In the genomic region with DNA sequence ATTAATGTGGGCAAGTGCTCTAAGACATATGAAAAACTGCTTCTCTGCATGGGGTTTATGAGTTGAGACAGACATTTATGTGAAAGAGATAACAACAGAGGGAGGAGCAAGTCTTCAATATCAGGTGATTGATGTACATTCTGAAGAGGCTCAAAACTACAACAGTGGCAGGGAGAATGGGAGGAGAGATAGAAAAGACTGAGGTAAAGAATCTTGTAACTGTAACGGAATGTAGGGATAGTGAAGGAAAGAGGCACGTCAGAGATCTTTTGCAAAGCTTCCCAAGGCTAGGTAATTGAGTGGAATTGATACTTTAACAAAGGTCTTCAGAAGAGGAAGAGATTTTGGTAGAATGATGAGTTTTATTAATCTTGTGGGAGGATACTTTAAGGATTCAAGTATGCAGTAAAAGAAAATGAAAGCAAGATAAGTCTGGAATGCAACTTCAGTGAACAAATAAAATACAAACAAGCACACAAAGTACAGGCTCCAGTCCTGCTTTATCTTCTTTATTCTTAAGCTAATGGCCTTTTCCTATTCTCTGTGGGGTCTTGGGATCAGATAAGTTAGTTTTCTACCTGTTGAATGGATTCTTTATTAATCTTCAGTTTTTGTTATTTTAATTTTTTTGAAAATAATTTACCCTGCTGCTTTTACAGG, we compare ENCODE assay signal across 13 cellular contexts. TPM values are rescaled to one million over a fixed set of nuclear protein-coding genes. Genes with fewer than 3 reads are reported as not detected.
DNase-seq lines count a peak whose midpoint lies in the region; ATAC-seq, FAIRE-seq and TF ChIP-seq lines count a peak whose summit lies in the region.
"Had no signal": no experiment of that assay in that cellular context is flagged by ENCODE, and none has a peak within 500 bp of the region (broad histone marks: within the 10 kb centered on the region; RNA-seq: fewer than 3 reads in every experiment).

No MANE protein-coding gene starts in this region.

- H2AFZ ChIP-seq in ACC112 (ENCODE audit: low read length, unreplicated experiment) = no peak overlapping the region
- H2AFZ ChIP-seq in GM23248 = no peak overlapping the region
- H2AFZ ChIP-seq in GM12878 (ENCODE audit: control insufficient read depth, low read depth, low read length) = no peak overlapping the region

- peak overlapping the region; percentile 50 for H3K4me3 ChIP-seq in ACC112 (ENCODE audit: low read depth, low read length)
- peak overlapping the region; percentile 42 for H3K4me3 ChIP-seq in GM23248
- no peak overlapping the region for H3K4me3 ChIP-seq in GM12878
- H3K4me3 ChIP-seq in right lobe of liver = peak overlapping the region in 2 of 3 donors; percentile 17 to 24
- no peak overlapping the region for H3K4me3 ChIP-seq in esophagus squamous epithelium
- H3K4me3 ChIP-seq: body of pancreas, pancreas had no signal

- H3K27me3 ChIP-seq in ACC112 (ENCODE audit: insufficient read depth, low read length) = no peaks in the 10 kb centered on the region
- H3K27me3 ChIP-seq in GM23248 (replicated peaks; ENCODE audit: insufficient read depth) = no peaks in the 10 kb centered on the region
- H3K27me3 ChIP-seq in GM12878 (replicated peaks in 1 of 2; ENCODE audit: control insufficient read depth in 2 of 2, insufficient read depth in 2 of 2, low read length in 1 of 2) = no peaks in the 10 kb centered on the region
- no peaks in the 10 kb centered on the region for H3K27me3 ChIP-seq in right lobe of liver
- no peaks in the 10 kb centered on the region for H3K27me3 ChIP-seq in esophagus squamous epithelium
- H3K27me3 ChIP-seq: body of pancreas, heart right ventricle, pancreas had no signal

- POLR2A ChIA-PET in GM12878 (lab: Charles Lee) = interaction anchor here (1.2 kb wide), 1 partner anchor 166 kb away, joined by 3 read pairs; the partner anchor contains the start of gene ME2

- H3K27ac ChIP-seq in ACC112 (ENCODE audit: low read depth, low read length) (peak overlapping the region; percentile 0; the same call in 1 of the 2 replicates), GM23248 (no peak overlapping the region), GM12878 (ENCODE audit: control insufficient read depth, insufficient read depth) (no peak overlapping the region), right lobe of liver (peak overlapping the region in 1 of 3 donors; percentile 22), esophagus squamous epithelium (no peak overlapping the region)
- H3K27ac ChIP-seq: pancreas had no signal

- peaks cover 15% of the 10 kb centered on the region for H3K4me1 ChIP-seq in ACC112 (ENCODE audit: control insufficient read depth, insufficient read depth, low read length, unreplicated experiment)
- H3K4me1 ChIP-seq in GM23248 (ENCODE audit: insufficient read depth) = peaks cover 16% of the 10 kb centered on the region
- no peaks in the 10 kb centered on the region; the same call in 1 of the 2 replicates for H3K4me1 ChIP-seq in GM12878 (ENCODE audit: control insufficient read depth, insufficient read depth, low read length)
- H3K4me1 ChIP-seq in right lobe of liver = peaks cover 0 to 52% (median 17%) of the 10 kb centered on the region in 4 donors
- peaks cover 15 to 68% (median 28%) of the 10 kb centered on the region in 3 donors for H3K4me1 ChIP-seq in esophagus squamous epithelium

- TF ChIP-seq CTCF in GM12878 (IDR thresholded peaks at IDR 0.05 in 2 of 3, conservative IDR thresholded peaks at IDR 0.05 in 1 of 3; ENCODE audit: control insufficient read depth in 2 of 3, extremely low read depth in 1 of 3, insufficient read depth in 1 of 3, low read depth in 3 of 3, low read length in 3 of 3) (no peak), right lobe of liver (IDR thresholded peaks at IDR 0.05) (no peak), esophagus squamous epithelium (IDR thresholded peaks at IDR 0.05) (no peak)

- intact Hi-C loops in GM12878 (cut with micrococcal nuclease; ENCODE audit: unreplicated experiment) = no loop called here
- intact Hi-C loops in right lobe of liver (cut with DNase I) = no loop called here
- intact Hi-C loops in esophagus squamous epithelium (cut with DNase I) = no loop called here

- WGBS in GM23248 (ENCODE audit: low coverage in 1 of 2, low lambda C conversion rate in 2 of 2, missing lambda C conversion rate in 2 of 2), 2 experiments = 83 to 88% methylated on average over 2 of the region's 2 CpGs
- 61% methylated on average over 2 of the region's 2 CpGs for WGBS in GM12878 (ENCODE audit: insufficient coverage, insufficient replicate concordance, low lambda C conversion rate, missing lambda C conversion rate)
- 18% methylated on average over 2 of the region's 2 CpGs for WGBS in right lobe of liver (ENCODE audit: insufficient coverage, low coverage, low lambda C conversion rate, missing lambda C conversion rate)
- 30 to 33% methylated on average over 2 of the region's 2 CpGs for WGBS in esophagus squamous epithelium, 2 donors

- SMC1A ChIA-PET in GM12878 (lab: Charles Lee; ENCODE audit: uncharacterized antibody, unreplicated experiment) = interaction anchor here (1.0 to 1.7 kb wide), 3 partner anchors 9 to 11 kb away, joined by 3 to 5 read pairs (median 3); no protein-coding TSS in a partner anchor

- ATAC-seq in GM12878 (no peak), right lobe of liver (peak; percentile 71 to 79 (median 76))
- ATAC-seq: body of pancreas had no signal

- DNase-seq in GM23248 = peak; percentile 23
- no peak for DNase-seq in GM12878 (ENCODE audit: low read depth, low spot score)
- no peak for DNase-seq in right lobe of liver
- DNase-seq in NK-92 (lab: John Stamatoyannopoulos, UW; ENCODE audit: unreplicated experiment) = no peak
- no peak for DNase-seq in middle frontal gyrus (ENCODE audit: extremely low spot score, low spot score)
- no peak for DNase-seq in SHP77 treated with DMSO at 0.1 percent for 48 hours (lab: John Stamatoyannopoulos, UW)
- DNase-seq in esophagus squamous epithelium (lab: John Stamatoyannopoulos, UW) = no peak
- DNase-seq: body of pancreas, heart right ventricle, KG1, NCI-H69, pancreas had no signal

- H3K4me2 ChIP-seq in GM23248 (ENCODE audit: unreplicated experiment) (peak overlapping the region; percentile 41), GM12878 (ENCODE audit: control insufficient read depth, insufficient read depth) (peak overlapping the region; percentile 32; the same call in 1 of the 2 replicates)

- no peak for TF ChIP-seq POLR2A in GM12878 (IDR thresholded peaks at IDR 0.05; ENCODE audit: low read depth, low read length)
- no peak for TF ChIP-seq POLR2A in right lobe of liver (IDR thresholded peaks at IDR 0.05)
- TF ChIP-seq POLR2A in esophagus squamous epithelium (IDR thresholded peaks at IDR 0.05) = no peak

- TSS peak; percentile 21 for BruUV-seq in GM12878 (replicated peaks; lab: Mats Ljungman, UMichigan)

- CTCF ChIA-PET in GM12878 (lab: Yijun Ruan, JAX) = no interaction called here

- no peak for FAIRE-seq in GM12878 (lab: Jason Lieb, UNC)
- FAIRE-seq: pancreas had no signal

- H4K20me1 ChIP-seq in GM23248 (ENCODE audit: insufficient read depth) (peaks cover 23% of the 10 kb centered on the region), GM12878 (ENCODE audit: control insufficient read depth, insufficient read depth) (no peaks in the 10 kb centered on the region)

- H3K9me2 ChIP-seq in GM23248 (ENCODE audit: insufficient read depth) = no peaks in the 10 kb centered on the region

- H3K9me3 ChIP-seq in GM23248 (ENCODE audit: low read depth) (no peaks in the 10 kb centered on the region), GM12878 (replicated peaks; ENCODE audit: control insufficient read depth, insufficient read depth, low read length) (no peaks in the 10 kb centered on the region; the same call in 2 of the 3 replicates), right lobe of liver (no peaks in the 10 kb centered on the region), esophagus squamous epithelium (no peaks in the 10 kb centered on the region)
- H3K9me3 ChIP-seq: body of pancreas, heart right ventricle, pancreas had no signal

- TF ChIP-seq EP300 in GM12878 (IDR thresholded peaks at IDR 0.05; ENCODE audit: borderline replicate concordance in 1 of 2, control insufficient read depth in 1 of 2, low read depth in 2 of 2, low read length in 2 of 2) = no peak

- in situ Hi-C loops in GM23248 (cut with MboI) (no loop called here), GM12878 (cut with MboI) (loop anchor here (10.0 to 25.0 kb wide), 2 partner anchors 230 to 1558 kb away; partner anchors contain the start of genes C18orf32 and RPL17)

- peaks cover 18% of the 10 kb centered on the region; the same call in 1 of the 2 replicates for H3K36me3 ChIP-seq in ACC112 (ENCODE audit: insufficient read depth, low read length)
- H3K36me3 ChIP-seq in GM23248 (ENCODE audit: low read depth) = peaks cover 31% of the 10 kb centered on the region; the same call in 1 of the 2 replicates
- peaks cover 0 to 2% of the 10 kb centered on the region in 2 experiments; a peak in 1 of 4 replicates for H3K36me3 ChIP-seq in GM12878 (ENCODE audit: control insufficient read depth in 2 of 2, insufficient read depth in 2 of 2, low read length in 1 of 2)
- H3K36me3 ChIP-seq in right lobe of liver = peaks cover 0 to 25% (median 5%) of the 10 kb centered on the region in 4 donors
- H3K36me3 ChIP-seq in esophagus squamous epithelium = peaks cover 0 to 32% (median 0%) of the 10 kb centered on the region in 3 donors

- no peaks in the 10 kb centered on the region; the same call in 1 of the 2 replicates for H3F3A ChIP-seq in GM23248 (ENCODE audit: insufficient read depth)

- no peak for TF ChIP-seq RAD21 in GM12878 (IDR thresholded peaks at IDR 0.05; ENCODE audit: insufficient read depth, low read depth, low read length)

- H3K79me2 ChIP-seq in ACC112 (ENCODE audit: control insufficient read depth, insufficient read depth, low read length, unreplicated experiment) = peaks cover 84% of the 10 kb centered on the region
- H3K79me2 ChIP-seq in GM23248 (ENCODE audit: insufficient read depth) = peaks cover 100% of the 10 kb centered on the region
- peaks cover 54% of the 10 kb centered on the region for H3K79me2 ChIP-seq in GM12878 (ENCODE audit: control insufficient read depth, insufficient read depth, low read length)

- RAD21 ChIA-PET in GM12878 (lab: Charles Lee; ENCODE audit: unreplicated experiment) = interaction anchor here (1.4 kb wide), 1 partner anchor 224 kb away, joined by 3 read pairs; no protein-coding TSS in a partner anchor

- H3K9ac ChIP-seq in GM23248 = peak overlapping the region; percentile 41
- no peak overlapping the region for H3K9ac ChIP-seq in GM12878 (ENCODE audit: control insufficient read depth, insufficient read depth, low read length)

RNA-seq across cellular contexts. Expression of gene SMAD4, which starts 15.0 kb away (rescaled TPM):
- 90.4 and 175 TPM in 2 replicates for total RNA-seq in GM23248 (2014; rRNA removed; shearing (Covaris generic))
- polyA plus RNA-seq in GM23248 (2016; fragmentation: Nextera tagmentation; extraction: Ambion mirVana) = 37.5 and 39.6 TPM in 2 replicates
- total RNA-seq in GM12878 (2013; cell fraction: nucleolus; rRNA removed) = 206 and 224 TPM in 2 replicates
- 60.4 and 70.7 TPM in 2 replicates for total RNA-seq in GM12878 (2014; rRNA removed)
- 34.2 and 34.9 TPM in 2 replicates for total RNA-seq in GM12878 (2014; rRNA removed; fragmentation: Illumina TruSeq; extraction: Trizol)
- total RNA-seq in GM12878 (2021) = 57.5 and 64.5 TPM in 2 replicates
- 14.6 TPM for polyA plus RNA-seq in GM12878 (2011; ENCODE audit: low read depth)
- 81.7 and 99.9 TPM in 2 replicates for polyA plus RNA-seq in GM12878 (2011; rRNA removed)
- polyA plus RNA-seq in GM12878 (2011; cell fraction: cytosol; rRNA removed) = 42.4 and 59.6 TPM in 2 replicates
- polyA plus RNA-seq in GM12878 (2011; cell fraction: nucleus; rRNA removed) = 48.1 and 49.9 TPM in 2 replicates
- polyA plus RNA-seq in GM12878 (2012) = 20.3 and 34.9 TPM in 2 replicates
- 45.7 and 70.1 TPM in 2 replicates for polyA plus RNA-seq in GM12878 (2014; fragmentation: Illumina TruSeq; extraction: Trizol)
- 10 to 100 TPM in 1 of 2 experiments, 1 to 10 TPM in 1; 9.6 to 13.3 TPM for polyA plus RNA-seq in GM12878 (2014; fragmentation: Nextera tagmentation; extraction: Ambion mirVana)
- 25.2 and 28.5 TPM in 2 replicates for polyA plus RNA-seq in GM12878 (2014; rRNA removed)
- polyA plus RNA-seq in GM12878 (2016; fragmentation: Nextera tagmentation; extraction: Ambion mirVana) = 10 to 100 TPM; 10.3 to 40.8 TPM
- polyA minus RNA-seq in GM12878 (2011; rRNA and poly(A)+ RNA removed) = 70.0 and 177 TPM in 2 replicates
- 29.0 and 32.4 TPM in 2 replicates for polyA minus RNA-seq in GM12878 (2011; cell fraction: cytosol; rRNA and poly(A)+ RNA removed)
- polyA minus RNA-seq in GM12878 (2011; cell fraction: nucleus; rRNA and poly(A)+ RNA removed) = 15.7 and 30.4 TPM in 2 replicates
- total RNA-seq in right lobe of liver = 10 to 100 TPM; 40.8 to 71.9 (median 56.6) TPM
- total RNA-seq in esophagus squamous epithelium = 10 to 100 TPM; 32.9 to 84.5 (median 49.3) TPM

Comparison
In these comparisons a context has a peak if more than half of its experiments do, and no peak if none do; other contexts are left out.
1. H3K4me3 ChIP-seq: peak in ACC112 (single experiment), GM23248 (single experiment) and right lobe of liver (2 of 3); none in GM12878 (single experiment) and esophagus squamous epithelium (0 of 4).